Comparison of ENCODE assay signal across 1 cellular context in genomic region chr7:155860840-155861479, GRCh38.
A peak's percentile ranks its signal among the peaks of the same experiment; 100 is the strongest.
TF ChIP-seq lines count a peak whose summit lies in the region.

No MANE protein-coding gene starts in this region.

TF ChIP-seq in HEK293, 187 proteins besides CTCF, POLR2A, EP300 and RAD21 (continued from another document and continues in another):
- TF ChIP-seq ZNF776 (tag by site-specific recombination; IDR thresholded peaks at IDR 0.05; ENCODE audit: borderline replicate concordance) (no peak), ZNF561 (tag by site-specific recombination; IDR thresholded peaks at IDR 0.05; ENCODE audit: borderline replicate concordance) (no peak), ZFP37 (tag by site-specific recombination; IDR thresholded peaks at IDR 0.05) (no peak), ZNF174 (tag by site-specific recombination; IDR thresholded peaks at IDR 0.05) (no peak), ZIC2 (tag by site-specific recombination; IDR thresholded peaks at IDR 0.05) (peak; percentile 87), ZNF211 (tag by site-specific recombination; IDR thresholded peaks at IDR 0.05; ENCODE audit: low read depth) (no peak), OSR2 (tag by site-specific recombination; IDR thresholded peaks at IDR 0.05) (no peak), ZNF629 (tag by site-specific recombination; IDR thresholded peaks at IDR 0.05) (peak; percentile 86), ZNF362 (tag by site-specific recombination; IDR thresholded peaks at IDR 0.05) (no peak), ZNF610 (tag by site-specific recombination; IDR thresholded peaks at IDR 0.05; ENCODE audit: borderline replicate concordance) (no peak), ATF2 (tag by site-specific recombination; IDR thresholded peaks at IDR 0.05; ENCODE audit: low read depth) (peak; percentile 93), ZNF311 (tag by site-specific recombination; IDR thresholded peaks at IDR 0.05; ENCODE audit: borderline replicate concordance) (no peak), MEIS1 (CRISPR knock-in tag; IDR thresholded peaks at IDR 0.05; ENCODE audit: borderline replicate concordance) (no peak), ZNF560 (tag by site-specific recombination; IDR thresholded peaks at IDR 0.05; ENCODE audit: borderline replicate concordance) (no peak), ZNF175 (tag by site-specific recombination; IDR thresholded peaks at IDR 0.05) (no peak), ZNF624 (tag by site-specific recombination; IDR thresholded peaks at IDR 0.05) (no peak), ZNF830 (tag by site-specific recombination; IDR thresholded peaks at IDR 0.05; ENCODE audit: low read depth) (no peak), ZNF140 (tag by site-specific recombination; IDR thresholded peaks at IDR 0.05) (no peak), ZNF658 (tag by site-specific recombination; IDR thresholded peaks at IDR 0.05) (no peak), ZNF302 (tag by site-specific recombination; IDR thresholded peaks at IDR 0.05; ENCODE audit: low read depth) (no peak), ZNF391 (tag by site-specific recombination; IDR thresholded peaks at IDR 0.05; ENCODE audit: borderline replicate concordance, low read depth) (no peak), PRDM2 (tag by site-specific recombination; IDR thresholded peaks at IDR 0.05; ENCODE audit: borderline replicate concordance) (no peak), ZNF501 (tag by site-specific recombination; IDR thresholded peaks at IDR 0.05) (no peak), ZNF585B (tag by site-specific recombination; IDR thresholded peaks at IDR 0.05) (no peak), ZNF24 (tag by site-specific recombination; IDR thresholded peaks at IDR 0.05) (0 out of 2 replicates have a peak, but pooled peaks have one; percentile 52), ZNF274 (IDR thresholded peaks at IDR 0.05; ENCODE audit: low read length) (no peak), ZNF274 (tag by site-specific recombination; IDR thresholded peaks at IDR 0.05; ENCODE audit: borderline replicate concordance) (no peak), ZSCAN30 (tag by site-specific recombination; IDR thresholded peaks at IDR 0.05) (no peak), ZNF777 (tag by site-specific recombination; IDR thresholded peaks at IDR 0.05; ENCODE audit: borderline replicate concordance) (no peak), MZF1 (tag by site-specific recombination; IDR thresholded peaks at IDR 0.05; ENCODE audit: borderline replicate concordance) (no peak), ZNF133 (tag by site-specific recombination; IDR thresholded peaks at IDR 0.05) (no peak), YY1 (tag by site-specific recombination; IDR thresholded peaks at IDR 0.05) (no peak), ZNF664 (tag by site-specific recombination; IDR thresholded peaks at IDR 0.05) (no peak), ZNF596 (tag by site-specific recombination; IDR thresholded peaks at IDR 0.05) (no peak), KLF10 (tag by site-specific recombination; IDR thresholded peaks at IDR 0.05) (no peak), SCRT2 (tag by site-specific recombination; IDR thresholded peaks at IDR 0.05) (no peak), ZNF521 (tag by site-specific recombination; IDR thresholded peaks at IDR 0.05) (no peak)
- TF ChIP-seq, protein P1, sequence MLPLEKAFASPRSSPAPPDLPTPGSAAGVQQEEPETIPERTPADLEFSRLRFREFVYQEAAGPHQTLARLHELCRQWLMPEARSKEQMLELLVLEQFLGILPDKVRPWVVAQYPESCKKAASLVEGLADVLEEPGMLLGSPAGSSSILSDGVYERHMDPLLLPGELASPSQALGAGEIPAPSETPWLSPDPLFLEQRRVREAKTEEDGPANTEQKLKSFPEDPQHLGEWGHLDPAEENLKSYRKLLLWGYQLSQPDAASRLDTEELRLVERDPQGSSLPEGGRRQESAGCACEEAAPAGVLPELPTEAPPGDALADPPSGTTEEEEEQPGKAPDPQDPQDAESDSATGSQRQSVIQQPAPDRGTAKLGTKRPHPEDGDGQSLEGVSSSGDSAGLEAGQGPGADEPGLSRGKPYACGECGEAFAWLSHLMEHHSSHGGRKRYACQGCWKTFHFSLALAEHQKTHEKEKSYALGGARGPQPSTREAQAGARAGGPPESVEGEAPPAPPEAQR (tag by site-specific recombination; IDR thresholded peaks at IDR 0.05): no peak
- TF ChIP-seq, protein P2, sequence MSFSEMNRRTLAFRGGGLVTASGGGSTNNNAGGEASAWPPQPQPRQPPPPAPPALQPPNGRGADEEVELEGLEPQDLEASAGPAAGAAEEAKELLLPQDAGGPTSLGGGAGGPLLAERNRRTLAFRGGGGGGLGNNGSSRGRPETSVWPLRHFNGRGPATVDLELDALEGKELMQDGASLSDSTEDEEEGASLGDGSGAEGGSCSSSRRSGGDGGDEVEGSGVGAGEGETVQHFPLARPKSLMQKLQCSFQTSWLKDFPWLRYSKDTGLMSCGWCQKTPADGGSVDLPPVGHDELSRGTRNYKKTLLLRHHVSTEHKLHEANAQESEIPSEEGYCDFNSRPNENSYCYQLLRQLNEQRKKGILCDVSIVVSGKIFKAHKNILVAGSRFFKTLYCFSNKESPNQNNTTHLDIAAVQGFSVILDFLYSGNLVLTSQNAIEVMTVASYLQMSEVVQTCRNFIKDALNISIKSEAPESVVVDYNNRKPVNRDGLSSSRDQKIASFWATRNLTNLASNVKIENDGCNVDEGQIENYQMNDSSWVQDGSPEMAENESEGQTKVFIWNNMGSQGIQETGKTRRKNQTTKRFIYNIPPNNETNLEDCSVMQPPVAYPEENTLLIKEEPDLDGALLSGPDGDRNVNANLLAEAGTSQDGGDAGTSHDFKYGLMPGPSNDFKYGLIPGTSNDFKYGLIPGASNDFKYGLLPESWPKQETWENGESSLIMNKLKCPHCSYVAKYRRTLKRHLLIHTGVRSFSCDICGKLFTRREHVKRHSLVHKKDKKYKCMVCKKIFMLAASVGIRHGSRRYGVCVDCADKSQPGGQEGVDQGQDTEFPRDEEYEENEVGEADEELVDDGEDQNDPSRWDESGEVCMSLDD (tag by site-specific recombination; IDR thresholded peaks at IDR 0.05): no peak
- TF ChIP-seq, protein P3, sequence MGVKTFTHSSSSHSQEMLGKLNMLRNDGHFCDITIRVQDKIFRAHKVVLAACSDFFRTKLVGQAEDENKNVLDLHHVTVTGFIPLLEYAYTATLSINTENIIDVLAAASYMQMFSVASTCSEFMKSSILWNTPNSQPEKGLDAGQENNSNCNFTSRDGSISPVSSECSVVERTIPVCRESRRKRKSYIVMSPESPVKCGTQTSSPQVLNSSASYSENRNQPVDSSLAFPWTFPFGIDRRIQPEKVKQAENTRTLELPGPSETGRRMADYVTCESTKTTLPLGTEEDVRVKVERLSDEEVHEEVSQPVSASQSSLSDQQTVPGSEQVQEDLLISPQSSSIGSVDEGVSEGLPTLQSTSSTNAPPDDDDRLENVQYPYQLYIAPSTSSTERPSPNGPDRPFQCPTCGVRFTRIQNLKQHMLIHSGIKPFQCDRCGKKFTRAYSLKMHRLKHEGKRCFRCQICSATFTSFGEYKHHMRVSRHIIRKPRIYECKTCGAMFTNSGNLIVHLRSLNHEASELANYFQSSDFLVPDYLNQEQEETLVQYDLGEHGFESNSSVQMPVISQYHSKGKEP (tag by site-specific recombination; IDR thresholded peaks at IDR 0.05): peak; percentile 45; the same call in 1 of the 2 replicates
- TF ChIP-seq, protein P4, sequence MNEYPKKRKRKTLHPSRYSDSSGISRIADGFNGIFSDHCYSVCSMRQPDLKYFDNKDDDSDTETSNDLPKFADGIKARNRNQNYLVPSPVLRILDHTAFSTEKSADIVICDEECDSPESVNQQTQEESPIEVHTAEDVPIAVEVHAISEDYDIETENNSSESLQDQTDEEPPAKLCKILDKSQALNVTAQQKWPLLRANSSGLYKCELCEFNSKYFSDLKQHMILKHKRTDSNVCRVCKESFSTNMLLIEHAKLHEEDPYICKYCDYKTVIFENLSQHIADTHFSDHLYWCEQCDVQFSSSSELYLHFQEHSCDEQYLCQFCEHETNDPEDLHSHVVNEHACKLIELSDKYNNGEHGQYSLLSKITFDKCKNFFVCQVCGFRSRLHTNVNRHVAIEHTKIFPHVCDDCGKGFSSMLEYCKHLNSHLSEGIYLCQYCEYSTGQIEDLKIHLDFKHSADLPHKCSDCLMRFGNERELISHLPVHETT (tag by site-specific recombination; IDR thresholded peaks at IDR 0.05): no peak
- TF ChIP-seq, protein P5, sequence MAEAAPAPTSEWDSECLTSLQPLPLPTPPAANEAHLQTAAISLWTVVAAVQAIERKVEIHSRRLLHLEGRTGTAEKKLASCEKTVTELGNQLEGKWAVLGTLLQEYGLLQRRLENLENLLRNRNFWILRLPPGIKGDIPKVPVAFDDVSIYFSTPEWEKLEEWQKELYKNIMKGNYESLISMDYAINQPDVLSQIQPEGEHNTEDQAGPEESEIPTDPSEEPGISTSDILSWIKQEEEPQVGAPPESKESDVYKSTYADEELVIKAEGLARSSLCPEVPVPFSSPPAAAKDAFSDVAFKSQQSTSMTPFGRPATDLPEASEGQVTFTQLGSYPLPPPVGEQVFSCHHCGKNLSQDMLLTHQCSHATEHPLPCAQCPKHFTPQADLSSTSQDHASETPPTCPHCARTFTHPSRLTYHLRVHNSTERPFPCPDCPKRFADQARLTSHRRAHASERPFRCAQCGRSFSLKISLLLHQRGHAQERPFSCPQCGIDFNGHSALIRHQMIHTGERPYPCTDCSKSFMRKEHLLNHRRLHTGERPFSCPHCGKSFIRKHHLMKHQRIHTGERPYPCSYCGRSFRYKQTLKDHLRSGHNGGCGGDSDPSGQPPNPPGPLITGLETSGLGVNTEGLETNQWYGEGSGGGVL (tag by site-specific recombination; IDR thresholded peaks at IDR 0.05): peak; percentile 43
- TF ChIP-seq, protein P6, sequence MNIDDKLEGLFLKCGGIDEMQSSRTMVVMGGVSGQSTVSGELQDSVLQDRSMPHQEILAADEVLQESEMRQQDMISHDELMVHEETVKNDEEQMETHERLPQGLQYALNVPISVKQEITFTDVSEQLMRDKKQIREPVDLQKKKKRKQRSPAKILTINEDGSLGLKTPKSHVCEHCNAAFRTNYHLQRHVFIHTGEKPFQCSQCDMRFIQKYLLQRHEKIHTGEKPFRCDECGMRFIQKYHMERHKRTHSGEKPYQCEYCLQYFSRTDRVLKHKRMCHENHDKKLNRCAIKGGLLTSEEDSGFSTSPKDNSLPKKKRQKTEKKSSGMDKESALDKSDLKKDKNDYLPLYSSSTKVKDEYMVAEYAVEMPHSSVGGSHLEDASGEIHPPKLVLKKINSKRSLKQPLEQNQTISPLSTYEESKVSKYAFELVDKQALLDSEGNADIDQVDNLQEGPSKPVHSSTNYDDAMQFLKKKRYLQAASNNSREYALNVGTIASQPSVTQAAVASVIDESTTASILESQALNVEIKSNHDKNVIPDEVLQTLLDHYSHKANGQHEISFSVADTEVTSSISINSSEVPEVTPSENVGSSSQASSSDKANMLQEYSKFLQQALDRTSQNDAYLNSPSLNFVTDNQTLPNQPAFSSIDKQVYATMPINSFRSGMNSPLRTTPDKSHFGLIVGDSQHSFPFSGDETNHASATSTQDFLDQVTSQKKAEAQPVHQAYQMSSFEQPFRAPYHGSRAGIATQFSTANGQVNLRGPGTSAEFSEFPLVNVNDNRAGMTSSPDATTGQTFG (tag by site-specific recombination; IDR thresholded peaks at IDR 0.05; ENCODE audit: borderline replicate concordance): no peak
